ENCODE assay signal across 12 cellular contexts in genomic region chr15:65612616-65612946, GRCh38. TPM values are rescaled to one million over a fixed set of nuclear protein-coding genes. Genes with fewer than 3 reads are reported as not detected.
DNase-seq lines count a peak whose midpoint lies in the region; ATAC-seq lines count a peak whose summit lies in the region.
"Had no signal": no experiment of that assay in that cellular context is flagged by ENCODE, and none has a peak within 500 bp of the region (broad histone marks: within the 10 kb centered on the region; RNA-seq: fewer than 3 reads in every experiment).

No MANE protein-coding gene starts in this region.

- intact Hi-C loops in activated CD4-positive, alpha-beta T cell treated with anti-CD3 and anti-CD28 coated beads for 36 hours (cut with DNase I, micrococcal nuclease), result loop anchor here (5.0 to 10.0 kb wide), 2 partner anchors 682 to 745 kb away; partner anchors contain the start of genes DIS3L (in 1 of the 2) and TIPIN (in 1 of the 2)

- no peaks in the 10 kb centered on the region for H3K9me3 Mint-ChIP-seq in activated CD4-positive, alpha-beta T cell treated with anti-CD3 and anti-CD28 coated beads for 36 hours (ENCODE audit: low read depth)
- H3K9me3 Mint-ChIP-seq in stimulated activated effector memory CD8-positive, alpha-beta T cell treated with anti-CD3 and anti-CD28 coated beads, Interleukin-12 subunit alpha, Interleukin-12 subunit beta, amount 100 ng/mL, for 72 hours, result no peaks in the 10 kb centered on the region

- H3K4me3 Mint-ChIP-seq in activated CD4-positive, alpha-beta T cell treated with anti-CD3 and anti-CD28 coated beads for 36 hours, result peak overlapping the region; percentile 8
- H3K4me3 Mint-ChIP-seq in T-helper 17 cell, result peak overlapping the region; percentile 98
- H3K4me3 Mint-ChIP-seq in stimulated activated effector memory CD8-positive, alpha-beta T cell treated with anti-CD3 and anti-CD28 coated beads, Interleukin-12 subunit alpha, Interleukin-12 subunit beta, amount 100 ng/mL, for 72 hours, result peak overlapping the region; percentile 93

- POLR2A ChIA-PET in activated CD4-positive, alpha-beta T cell treated with anti-CD3 and anti-CD28 coated beads for 36 hours (lab: Charles Lee), result no interaction called here

- no peaks in the 10 kb centered on the region for H3K27me3 Mint-ChIP-seq in activated CD4-positive, alpha-beta T cell treated with anti-CD3 and anti-CD28 coated beads for 36 hours
- H3K27me3 Mint-ChIP-seq in T-helper 17 cell, result no peaks in the 10 kb centered on the region

- H3K36me3 Mint-ChIP-seq in activated CD4-positive, alpha-beta T cell treated with anti-CD3 and anti-CD28 coated beads for 36 hours (ENCODE audit: low read depth), result peaks cover 2% of the 10 kb centered on the region
- H3K36me3 Mint-ChIP-seq in T-helper 17 cell (ENCODE audit: low read depth), result no peaks in the 10 kb centered on the region
- H3K36me3 Mint-ChIP-seq in stimulated activated effector memory CD8-positive, alpha-beta T cell treated with anti-CD3 and anti-CD28 coated beads, Interleukin-12 subunit alpha, Interleukin-12 subunit beta, amount 100 ng/mL, for 72 hours, result peaks cover 7% of the 10 kb centered on the region

- CTCF ChIA-PET in activated CD4-positive, alpha-beta T cell treated with anti-CD3 and anti-CD28 coated beads for 36 hours (lab: Charles Lee), result interaction anchor here (0.5 to 1.5 kb wide), 4 partner anchors 9 to 845 kb away, joined by 3 to 6 read pairs (median 3); partner anchors contain the start of gene SLC24A1

- H3K4me1 Mint-ChIP-seq in activated CD4-positive, alpha-beta T cell treated with anti-CD3 and anti-CD28 coated beads for 36 hours, result peaks cover 33% of the 10 kb centered on the region
- peaks cover 20% of the 10 kb centered on the region for H3K4me1 Mint-ChIP-seq in T-helper 17 cell
- peaks cover 37% of the 10 kb centered on the region for H3K4me1 Mint-ChIP-seq in stimulated activated effector memory CD8-positive, alpha-beta T cell treated with anti-CD3 and anti-CD28 coated beads, Interleukin-12 subunit alpha, Interleukin-12 subunit beta, amount 100 ng/mL, for 72 hours

- ATAC-seq in activated CD4-positive, alpha-beta T cell treated with anti-CD3 and anti-CD28 coated beads for 36 hours, result no peak
- ATAC-seq in T-helper 17 cell, result no peak
- ATAC-seq in stimulated activated effector memory CD8-positive, alpha-beta T cell treated with anti-CD3 and anti-CD28 coated beads, Interleukin-12 subunit alpha, Interleukin-12 subunit beta, amount 100 ng/mL, for 72 hours, result peak; percentile 66
- ATAC-seq: A549 had no signal

- no peaks in the 10 kb centered on the region for H3K9me3 ChIP-seq in T-helper 17 cell (ENCODE audit: control insufficient read depth, low read length, poor library complexity, severe bottlenecking)
- H3K9me3 ChIP-seq: A549, SJSA1 had no signal

- no peak for DNase-seq in activated CD4-positive, alpha-beta T cell treated with anti-CD3 and anti-CD28 coated beads for 36 hours
- DNase-seq in activated CD4-positive, alpha-beta T cell treated with anti-CD3 and anti-CD28 coated beads for 1 hour, result no peak
- DNase-seq in T-helper 17 cell (no peak), fibroblast of peridontal ligament (ENCODE audit: extremely low read depth) (peak; percentile 29), DMS53 treated with DMSO at 0.1 percent for 48 hours (lab: John Stamatoyannopoulos, UW; ENCODE audit: unreplicated experiment) (no peak), NCI-H226 (no peak), NK-92 (lab: John Stamatoyannopoulos, UW; ENCODE audit: unreplicated experiment) (no peak)
- DNase-seq in stimulated activated effector memory CD8-positive, alpha-beta T cell treated with anti-CD3 and anti-CD28 coated beads, Interleukin-12 subunit alpha, Interleukin-12 subunit beta, amount 100 ng/mL, for 72 hours (ENCODE audit: low spot score in 2 of 2), result no peak
- DNase-seq: activated CD8-positive, alpha-beta memory T cell treated with anti-CD3 and anti-CD28 coated beads, Interleukin-2, amount 50 U/mL, for 4 hours; effector memory CD4-positive, alpha-beta T cell had no signal

- H3K27ac Mint-ChIP-seq in activated CD4-positive, alpha-beta T cell treated with anti-CD3 and anti-CD28 coated beads for 36 hours, result no peak overlapping the region
- H3K27ac Mint-ChIP-seq in T-helper 17 cell, result no peak overlapping the region
- peak overlapping the region; percentile 98 for H3K27ac Mint-ChIP-seq in stimulated activated effector memory CD8-positive, alpha-beta T cell treated with anti-CD3 and anti-CD28 coated beads, Interleukin-12 subunit alpha, Interleukin-12 subunit beta, amount 100 ng/mL, for 72 hours

RNA-seq across cellular contexts. Expression of gene INTS14, which starts 1.6 kb away (rescaled TPM):
- total RNA-seq in activated CD4-positive, alpha-beta T cell treated with anti-CD3 and anti-CD28 coated beads for 36 hours, result 10 to 100 TPM; 49.2 to 59.8 TPM
- 10 to 100 TPM; 19.2 to 23.7 TPM for total RNA-seq in T-helper 17 cell

RNA-seq across cellular contexts. Expression of gene SLC24A1, which starts 9.2 kb away (rescaled TPM):
- 1 to 10 TPM; 8.0 to 9.5 TPM for total RNA-seq in activated CD4-positive, alpha-beta T cell treated with anti-CD3 and anti-CD28 coated beads for 36 hours
- 1 to 10 TPM; 4.0 to 5.9 TPM for total RNA-seq in T-helper 17 cell

Comparison
In these comparisons a context has a peak if more than half of its experiments do, and no peak if none do; other contexts are left out.
1. H3K4me3 Mint-ChIP-seq: peak in every context shown above with its lines; median percentile 98 in T-helper 17 cell; 93 in stimulated activated effector memory CD8-positive, alpha-beta T cell treated with anti-CD3 and anti-CD28 coated beads, Interleukin-12 subunit alpha, Interleukin-12 subunit beta, amount 100 ng/mL, for 72 hours; 8 in activated CD4-positive, alpha-beta T cell treated with anti-CD3 and anti-CD28 coated beads for 36 hours.